In the genomic region with DNA sequence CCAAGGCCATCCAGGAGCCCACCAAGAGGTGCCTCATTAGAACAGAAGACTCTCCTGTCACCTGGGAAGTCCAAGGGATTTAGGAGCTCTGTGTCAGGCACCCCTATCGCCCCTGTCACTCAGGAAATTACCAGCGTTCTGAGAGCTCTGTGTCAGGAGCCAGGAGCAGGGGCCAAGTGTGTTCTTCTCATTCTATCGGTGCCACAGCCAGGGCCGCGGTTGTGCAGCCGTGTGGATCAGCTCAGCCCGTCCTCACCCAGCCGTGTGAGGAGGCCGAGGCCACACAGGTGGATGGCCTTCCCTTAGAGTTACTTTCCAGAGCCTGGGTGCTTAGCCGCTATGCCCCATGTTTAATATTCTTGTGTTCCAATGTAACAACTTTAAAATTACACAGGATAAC, we compare ENCODE assay signal across 24 cellular contexts. TPM values are rescaled to one million over a fixed set of nuclear protein-coding genes. Genes with fewer than 3 reads are reported as not detected.
DNase-seq lines count a peak whose midpoint lies in the region; ATAC-seq, FAIRE-seq and TF ChIP-seq lines count a peak whose summit lies in the region.
"Had no signal": no experiment of that assay in that cellular context is flagged by ENCODE, and none has a peak within 500 bp of the region (broad histone marks: within the 10 kb centered on the region; RNA-seq: fewer than 3 reads in every experiment).

No MANE protein-coding gene starts in this region.

- H3K27ac ChIP-seq in right lobe of liver (peak overlapping the region in 1 of 3 donors; percentile 7), HepG2 (ENCODE audit: extremely low read length, insufficient read depth, low read length) (no peak overlapping the region), aorta (ENCODE audit: low read depth in 1 of 2, low read length in 2 of 2) (no peak overlapping the region)
- H3K27ac ChIP-seq: A549 had no signal

- no peak overlapping the region for H3K4me3 ChIP-seq in right lobe of liver
- H3K4me3 ChIP-seq in HepG2 (replicated peaks in 1 of 3; ENCODE audit: insufficient read depth in 1 of 3, low read depth in 2 of 3, low read length in 3 of 3) = no peak overlapping the region
- H3K4me3 ChIP-seq in aorta (ENCODE audit: low read length in 2 of 2) = no peak overlapping the region
- H3K4me3 ChIP-seq: A549, MG63 had no signal

- no peak overlapping the region for H3K9ac ChIP-seq in HepG2 (ENCODE audit: insufficient read depth, low read depth, low read length)

- TF ChIP-seq EP300 in HepG2 (IDR thresholded peaks at IDR 0.05; ENCODE audit: low read depth in 2 of 2, low read length in 2 of 2) (no peak), HepG2 (CRISPR knock-in tag; IDR thresholded peaks at IDR 0.05; ENCODE audit: borderline replicate concordance) (no peak)

- 0 out of 2 replicates have a peak overlapping the region, but pooled peaks have one; percentile 42 for H3K27ac Mint-ChIP-seq in WTC11

- TF ChIP-seq CTCF in right lobe of liver (IDR thresholded peaks at IDR 0.05) (no peak), HepG2 (CRISPR knock-in tag; IDR thresholded peaks at IDR 0.05) (no peak), WTC11 (IDR thresholded peaks at IDR 0.05) (no peak)

- in situ Hi-C loops in HepG2 (cut with HindIII; ENCODE audit: extremely low pct_ligation_motif_present, low pct_unique_long_range_greater_than_20kb) = no loop called here

- CTCF ChIA-PET in HepG2 (lab: Yijun Ruan, JAX; ENCODE audit: low intra/inter-chr PET ratio, low total read pairs) = no interaction called here
- CTCF ChIA-PET in WTC11 (lab: Charles Lee) = no interaction called here

- ATAC-seq in right lobe of liver = peak in 2 of 4 donors; percentile 15 to 18
- no peak for ATAC-seq in HepG2
- no peak for ATAC-seq in WTC11
- ATAC-seq in left lobe of liver = peak; percentile 44
- ATAC-seq in aorta (ENCODE audit: low FRiP score) = no peak
- ATAC-seq in GM21381 (IDR thresholded peaks at IDR 0.05; ENCODE audit: unreplicated experiment) = no peak
- ATAC-seq: A549, SK-N-SH treated with all-trans-retinoic acid at 6 μM for 48 hours had no signal

- H2AFZ ChIP-seq in HepG2 (ENCODE audit: low read length) = no peak overlapping the region

- no peak overlapping the region for H3K4me2 ChIP-seq in HepG2 (ENCODE audit: low read depth, low read length)
- H3K4me2 ChIP-seq: A549 had no signal

- no TSS peak for BruUV-seq in HepG2 (replicated peaks; lab: Mats Ljungman, UMichigan)

- H4K20me1 ChIP-seq in HepG2 (ENCODE audit: insufficient read depth, low read length) = no peaks in the 10 kb centered on the region

- H3K9me3 ChIP-seq in right lobe of liver = no peaks in the 10 kb centered on the region
- H3K9me3 ChIP-seq in HepG2 (ENCODE audit: low read length) = no peaks in the 10 kb centered on the region
- H3K9me3 ChIP-seq in aorta (ENCODE audit: control insufficient read depth, low read length) = no peaks in the 10 kb centered on the region
- H3K9me3 ChIP-seq: A549, MG63 had no signal

- no peak for TF ChIP-seq RAD21 in HepG2 (CRISPR knock-in tag; IDR thresholded peaks at IDR 0.05)

- no peaks in the 10 kb centered on the region for H3K4me1 Mint-ChIP-seq in WTC11

- H3K4me3 Mint-ChIP-seq in WTC11 = no peak overlapping the region
- H3K4me3 Mint-ChIP-seq: CD14-positive monocyte; CD8-positive, alpha-beta memory T cell had no signal

- intact Hi-C loops in right lobe of liver (cut with DNase I) = no loop called here
- intact Hi-C loops in HepG2 (cut with micrococcal nuclease; ENCODE audit: unreplicated experiment) = no loop called here
- intact Hi-C loops in aorta (cut with DNase I) = no loop called here

- peaks cover 4% of the 10 kb centered on the region; the same call in 1 of the 2 replicates for H3K36me3 Mint-ChIP-seq in WTC11

- H3K9me3 Mint-ChIP-seq in WTC11 = no peaks in the 10 kb centered on the region
- H3K9me3 Mint-ChIP-seq: CD14-positive monocyte; CD8-positive, alpha-beta memory T cell had no signal

- peaks cover 27% of the 10 kb centered on the region for H3K79me2 ChIP-seq in HepG2 (ENCODE audit: insufficient read depth, low read length)

- no peaks in the 10 kb centered on the region for H3K27me3 ChIP-seq in right lobe of liver
- no peaks in the 10 kb centered on the region for H3K27me3 ChIP-seq in HepG2 (ENCODE audit: control insufficient read depth in 1 of 2, insufficient read depth in 2 of 2, low read length in 2 of 2)
- H3K27me3 ChIP-seq in aorta (ENCODE audit: control insufficient read depth in 1 of 2, insufficient read depth in 2 of 2, low read length in 1 of 2) = no peaks in the 10 kb centered on the region
- H3K27me3 ChIP-seq: MG63 had no signal

- no peak for TF ChIP-seq POLR2A in right lobe of liver (IDR thresholded peaks at IDR 0.05)
- no peak for TF ChIP-seq POLR2A in HepG2 (IDR thresholded peaks at IDR 0.05; ENCODE audit: insufficient read depth in 1 of 2, low read depth in 2 of 2, low read length in 2 of 2)

- WGBS in right lobe of liver (ENCODE audit: insufficient coverage, low coverage, low lambda C conversion rate, missing lambda C conversion rate) = 83% methylated on average over 1 of the region's 10 CpGs
- WGBS in HepG2 (ENCODE audit: low lambda C conversion rate) = 94% methylated on average over 10 of the region's 10 CpGs
- 82 to 84% methylated on average over 10 of the region's 10 CpGs for WGBS in aorta, 2 donors

- peaks cover 0 to 24% (median 2%) of the 10 kb centered on the region in 4 donors for H3K36me3 ChIP-seq in right lobe of liver
- peaks cover 24 to 46% of the 10 kb centered on the region in 2 experiments for H3K36me3 ChIP-seq in HepG2 (replicated peaks in 1 of 2; ENCODE audit: control insufficient read depth in 1 of 2, insufficient read depth in 2 of 2, low read length in 2 of 2)
- H3K36me3 ChIP-seq in aorta (ENCODE audit: control insufficient read depth in 1 of 2, insufficient read depth in 2 of 2, low read length in 1 of 2) = peaks cover 0 to 2% of the 10 kb centered on the region in 2 donors

- no peak for FAIRE-seq in HepG2 (lab: Jason Lieb, UNC)
- FAIRE-seq: A549, GM12892 had no signal

- no peaks in the 10 kb centered on the region for H3K27me3 Mint-ChIP-seq in WTC11 (ENCODE audit: low read depth)

- H3K4me1 ChIP-seq in right lobe of liver = peaks cover 0 to 15% (median 2%) of the 10 kb centered on the region in 4 donors
- H3K4me1 ChIP-seq in HepG2 (ENCODE audit: insufficient read depth, low read length) = peaks cover 1% of the 10 kb centered on the region
- no peaks in the 10 kb centered on the region for H3K4me1 ChIP-seq in aorta (ENCODE audit: control insufficient read depth in 1 of 2, insufficient read depth in 2 of 2, low read length in 2 of 2)
- H3K4me1 ChIP-seq: A549 had no signal

- DNase-seq in right lobe of liver (peak in 2 of 3 donors; percentile 14 to 24), HepG2 (ENCODE audit: low spot score) (no peak), WTC11 (ENCODE audit: low spot score) (no peak), left lobe of liver (ENCODE audit: low spot score) (no peak), aorta (peak; percentile 17 to 46), GM19238 (ENCODE audit: insufficient read length, low spot score) (no peak), NCI-H1436 treated with DMSO at 0.1 percent for 48 hours (lab: John Stamatoyannopoulos, UW) (no peak)
- DNase-seq: CD8-positive, alpha-beta memory T cell; DMS79 treated with DMSO at 0.1 percent for 48 hours; HCEC 1CT; KG1; MG63; NCI-H1694; NCI-H2029 treated with DMSO at 0.1 percent for 48 hours; NCI-H446 treated with DMSO at 0.1 percent for 48 hours; NCI-H526; NCI-H82; NK-92 treated with Interleukin-12 subunit alpha and Interleukin-12 subunit beta, amount 100 ng/mL, for 24 hours; RPMI8226 had no signal

- POLR2A ChIA-PET in HepG2 (lab: Yijun Ruan, JAX) (no interaction called here), WTC11 (lab: Charles Lee) (no interaction called here)

RNA-seq across cellular contexts. Expression of a gene that starts 9.8 kb away (rescaled TPM):
- total RNA-seq in right lobe of liver = 10 to 100 TPM; 27.0 to 45.6 (median 31.8) TPM
- 31.3 and 37.8 TPM in 2 replicates for total RNA-seq in HepG2 (2016; rRNA removed; fragmentation: Illumina TruSeq; extraction: Trizol)
- total RNA-seq in HepG2 (2016; cell fraction: cytosol; rRNA removed; fragmentation: Illumina TruSeq; extraction: Trizol; ENCODE audit: low read depth) = 14.9 and 15.3 TPM in 2 replicates
- 30.0 and 35.2 TPM in 2 replicates for total RNA-seq in HepG2 (2016; cell fraction: insoluble cytoplasmic fraction; rRNA removed; fragmentation: Illumina TruSeq; extraction: Trizol)
- total RNA-seq in HepG2 (2016; cell fraction: membrane; rRNA removed; fragmentation: Illumina TruSeq; extraction: Trizol) = 20.4 and 23.8 TPM in 2 replicates
- total RNA-seq in HepG2 (2016; cell fraction: nucleus; rRNA removed; fragmentation: Illumina TruSeq; extraction: Trizol) = 23.8 and 28.4 TPM in 2 replicates
- polyA plus RNA-seq in HepG2 (2011; rRNA removed) = 20.4 and 22.5 TPM in 2 replicates
- polyA plus RNA-seq in HepG2 (2011; cell fraction: cytosol; rRNA removed) = 19.5 and 23.4 TPM in 2 replicates
- polyA plus RNA-seq in HepG2 (2011; cell fraction: nucleus; rRNA removed) = 31.1 and 31.2 TPM in 2 replicates
- 21.4 and 26.9 TPM in 2 replicates for polyA plus RNA-seq in HepG2 (2012)
- polyA plus RNA-seq in HepG2 (2016; cell fraction: cytosol; fragmentation: Illumina TruSeq; extraction: Trizol; ENCODE audit: low read depth) = 13.5 and 13.6 TPM in 2 replicates
- 33.7 and 36.3 TPM in 2 replicates for polyA plus RNA-seq in HepG2 (2016; cell fraction: insoluble cytoplasmic fraction; fragmentation: Illumina TruSeq; extraction: Trizol; ENCODE audit: low read depth)
- polyA plus RNA-seq in HepG2 (2016; cell fraction: membrane; fragmentation: Illumina TruSeq; extraction: Trizol; ENCODE audit: low read depth) = 18.0 and 19.8 TPM in 2 replicates
- polyA plus RNA-seq in HepG2 (2016; cell fraction: nucleus; fragmentation: Illumina TruSeq; extraction: Trizol; ENCODE audit: insufficient read depth, low read depth) = 87.6 and 92.7 TPM in 2 replicates
- polyA minus RNA-seq in HepG2 (2011; rRNA and poly(A)+ RNA removed; ENCODE audit: low replicate concordance) = 27.2 and 36.2 TPM in 2 replicates
- polyA minus RNA-seq in HepG2 (2011; cell fraction: cytosol; rRNA and poly(A)+ RNA removed) = 13.0 and 15.4 TPM in 2 replicates
- polyA minus RNA-seq in HepG2 (2011; cell fraction: nucleus; rRNA and poly(A)+ RNA removed) = 16.7 and 20.9 TPM in 2 replicates
- total RNA-seq in WTC11 (2021) = 26.6 to 33.0 TPM (median 27.9 TPM) in 3 replicates
- 31.0 TPM for total RNA-seq in left lobe of liver
- 10 to 100 TPM; 24.6 to 33.3 TPM for total RNA-seq in aorta
- polyA plus RNA-seq in aorta = 10 to 100 TPM in 1 of 2 donors, 1 to 10 TPM in 1; 5.3 to 55.3 TPM

RNA-seq across cellular contexts. Expression of a gene that starts 27.4 kb away (rescaled TPM):
- total RNA-seq in right lobe of liver (not detected), HepG2 (2016; rRNA removed; fragmentation: Illumina TruSeq; extraction: Trizol) (0.10 and 0.18 TPM in 2 replicates), WTC11 (2021) (2.9 to 3.4 TPM (median 3.3 TPM) in 3 replicates), left lobe of liver (not detected), aorta (not detected)
- total RNA-seq in HepG2 (2016; cell fraction: cytosol; rRNA removed; fragmentation: Illumina TruSeq; extraction: Trizol; ENCODE audit: low read depth) = 0.10 TPM in 1 of 2 replicates, not detected in the other
- total RNA-seq in HepG2 (2016; cell fraction: insoluble cytoplasmic fraction; rRNA removed; fragmentation: Illumina TruSeq; extraction: Trizol) = 0.06 TPM in 1 of 2 replicates, not detected in the other
- total RNA-seq in HepG2 (2016; cell fraction: membrane; rRNA removed; fragmentation: Illumina TruSeq; extraction: Trizol) = 0.12 and 0.14 TPM in 2 replicates
- total RNA-seq in HepG2 (2016; cell fraction: nucleus; rRNA removed; fragmentation: Illumina TruSeq; extraction: Trizol) = not detected in 2 replicates
- polyA plus RNA-seq in HepG2 (2011; rRNA removed) (not detected in 2 replicates), aorta (not detected)
- polyA plus RNA-seq in HepG2 (2011; cell fraction: cytosol; rRNA removed) = not detected in 2 replicates
- polyA plus RNA-seq in HepG2 (2011; cell fraction: nucleus; rRNA removed) = not detected in 2 replicates
- 0.08 TPM in 1 of 2 replicates, not detected in the other for polyA plus RNA-seq in HepG2 (2012)
- polyA plus RNA-seq in HepG2 (2016; cell fraction: cytosol; fragmentation: Illumina TruSeq; extraction: Trizol; ENCODE audit: low read depth) = 0.08 TPM in 1 of 2 replicates, not detected in the other
- polyA plus RNA-seq in HepG2 (2016; cell fraction: insoluble cytoplasmic fraction; fragmentation: Illumina TruSeq; extraction: Trizol; ENCODE audit: low read depth) = 0.34 TPM in 1 of 2 replicates, not detected in the other
- 0.17 TPM in 2 replicates for polyA plus RNA-seq in HepG2 (2016; cell fraction: membrane; fragmentation: Illumina TruSeq; extraction: Trizol; ENCODE audit: low read depth)
- not detected in 2 replicates for polyA plus RNA-seq in HepG2 (2016; cell fraction: nucleus; fragmentation: Illumina TruSeq; extraction: Trizol; ENCODE audit: insufficient read depth, low read depth)
- not detected in 2 replicates for polyA minus RNA-seq in HepG2 (2011; rRNA and poly(A)+ RNA removed; ENCODE audit: low replicate concordance)
- not detected in 2 replicates for polyA minus RNA-seq in HepG2 (2011; cell fraction: cytosol; rRNA and poly(A)+ RNA removed)
- polyA minus RNA-seq in HepG2 (2011; cell fraction: nucleus; rRNA and poly(A)+ RNA removed) = not detected in 2 replicates
- total RNA-seq: CD8-positive, alpha-beta memory T cell had no signal
- polyA plus RNA-seq: A549; CD14-positive monocyte; CD8-positive, alpha-beta memory T cell had no signal

RNA-seq across cellular contexts. Expression of a gene that starts 45.7 kb away (rescaled TPM):
- total RNA-seq in right lobe of liver = 10 to 100 TPM; 15.6 to 27.8 (median 21.2) TPM
- 37.4 and 41.5 TPM in 2 replicates for total RNA-seq in HepG2 (2016; rRNA removed; fragmentation: Illumina TruSeq; extraction: Trizol)
- total RNA-seq in HepG2 (2016; cell fraction: cytosol; rRNA removed; fragmentation: Illumina TruSeq; extraction: Trizol; ENCODE audit: low read depth) = 19.3 and 19.7 TPM in 2 replicates
- 37.3 and 39.8 TPM in 2 replicates for total RNA-seq in HepG2 (2016; cell fraction: insoluble cytoplasmic fraction; rRNA removed; fragmentation: Illumina TruSeq; extraction: Trizol)
- 18.5 and 19.9 TPM in 2 replicates for total RNA-seq in HepG2 (2016; cell fraction: membrane; rRNA removed; fragmentation: Illumina TruSeq; extraction: Trizol)
- total RNA-seq in HepG2 (2016; cell fraction: nucleus; rRNA removed; fragmentation: Illumina TruSeq; extraction: Trizol) = 31.6 and 31.7 TPM in 2 replicates
- 18.5 and 20.5 TPM in 2 replicates for polyA plus RNA-seq in HepG2 (2011; rRNA removed)
- polyA plus RNA-seq in HepG2 (2011; cell fraction: cytosol; rRNA removed) = 11.8 and 12.2 TPM in 2 replicates
- polyA plus RNA-seq in HepG2 (2011; cell fraction: nucleus; rRNA removed) = 64.3 and 72.2 TPM in 2 replicates
- 29.8 and 30.8 TPM in 2 replicates for polyA plus RNA-seq in HepG2 (2012)
- 3.5 and 4.8 TPM in 2 replicates for polyA plus RNA-seq in HepG2 (2016; cell fraction: cytosol; fragmentation: Illumina TruSeq; extraction: Trizol; ENCODE audit: low read depth)
- polyA plus RNA-seq in HepG2 (2016; cell fraction: insoluble cytoplasmic fraction; fragmentation: Illumina TruSeq; extraction: Trizol; ENCODE audit: low read depth) = 31.7 and 35.2 TPM in 2 replicates
- 9.5 and 9.7 TPM in 2 replicates for polyA plus RNA-seq in HepG2 (2016; cell fraction: membrane; fragmentation: Illumina TruSeq; extraction: Trizol; ENCODE audit: low read depth)
- polyA plus RNA-seq in HepG2 (2016; cell fraction: nucleus; fragmentation: Illumina TruSeq; extraction: Trizol; ENCODE audit: insufficient read depth, low read depth) = 69.1 and 71.6 TPM in 2 replicates
- 28.3 and 39.1 TPM in 2 replicates for polyA minus RNA-seq in HepG2 (2011; rRNA and poly(A)+ RNA removed; ENCODE audit: low replicate concordance)
- polyA minus RNA-seq in HepG2 (2011; cell fraction: cytosol; rRNA and poly(A)+ RNA removed) = 11.3 and 14.2 TPM in 2 replicates
- 62.2 and 69.3 TPM in 2 replicates for polyA minus RNA-seq in HepG2 (2011; cell fraction: nucleus; rRNA and poly(A)+ RNA removed)
- 37.8 to 49.5 TPM (median 39.4 TPM) in 3 replicates for total RNA-seq in WTC11 (2021)
- 21.1 TPM for total RNA-seq in left lobe of liver
- 10 to 100 TPM; 58.0 to 71.3 TPM for total RNA-seq in aorta
- polyA plus RNA-seq in aorta = 10 to 100 TPM; 16.2 to 27.8 TPM

RNA-seq across cellular contexts. Expression of a gene that starts 49.1 kb away (rescaled TPM):
- total RNA-seq in right lobe of liver (10 to 100 TPM; 14.1 to 26.5 (median 23.7) TPM), HepG2 (2016; rRNA removed; fragmentation: Illumina TruSeq; extraction: Trizol) (15.3 and 17.8 TPM in 2 replicates), WTC11 (2021) (29.4 to 34.1 TPM (median 29.8 TPM) in 3 replicates), left lobe of liver (33.4 TPM), aorta (10 to 100 TPM; 12.1 to 19.1 TPM)
- total RNA-seq in HepG2 (2016; cell fraction: cytosol; rRNA removed; fragmentation: Illumina TruSeq; extraction: Trizol; ENCODE audit: low read depth) = 8.6 and 10.0 TPM in 2 replicates
- total RNA-seq in HepG2 (2016; cell fraction: insoluble cytoplasmic fraction; rRNA removed; fragmentation: Illumina TruSeq; extraction: Trizol) = 14.3 and 17.3 TPM in 2 replicates
- 13.2 and 13.6 TPM in 2 replicates for total RNA-seq in HepG2 (2016; cell fraction: membrane; rRNA removed; fragmentation: Illumina TruSeq; extraction: Trizol)
- 21.3 and 26.0 TPM in 2 replicates for total RNA-seq in HepG2 (2016; cell fraction: nucleus; rRNA removed; fragmentation: Illumina TruSeq; extraction: Trizol)
- polyA plus RNA-seq in HepG2 (2011; rRNA removed) (27.6 and 32.0 TPM in 2 replicates), aorta (10 to 100 TPM in 1 of 2 donors, 1 to 10 TPM in 1; 4.9 to 10.1 TPM)
- polyA plus RNA-seq in HepG2 (2011; cell fraction: cytosol; rRNA removed) = 13.9 and 24.3 TPM in 2 replicates
- 94.6 and 141 TPM in 2 replicates for polyA plus RNA-seq in HepG2 (2011; cell fraction: nucleus; rRNA removed)
- polyA plus RNA-seq in HepG2 (2012) = 16.9 and 17.6 TPM in 2 replicates
- polyA plus RNA-seq in HepG2 (2016; cell fraction: cytosol; fragmentation: Illumina TruSeq; extraction: Trizol; ENCODE audit: low read depth) = 2.6 and 2.8 TPM in 2 replicates
- 12.8 and 13.4 TPM in 2 replicates for polyA plus RNA-seq in HepG2 (2016; cell fraction: insoluble cytoplasmic fraction; fragmentation: Illumina TruSeq; extraction: Trizol; ENCODE audit: low read depth)
- polyA plus RNA-seq in HepG2 (2016; cell fraction: membrane; fragmentation: Illumina TruSeq; extraction: Trizol; ENCODE audit: low read depth) = 5.4 and 6.3 TPM in 2 replicates
- 60.6 and 69.1 TPM in 2 replicates for polyA plus RNA-seq in HepG2 (2016; cell fraction: nucleus; fragmentation: Illumina TruSeq; extraction: Trizol; ENCODE audit: insufficient read depth, low read depth)
- 32.8 and 53.5 TPM in 2 replicates for polyA minus RNA-seq in HepG2 (2011; rRNA and poly(A)+ RNA removed; ENCODE audit: low replicate concordance)
- polyA minus RNA-seq in HepG2 (2011; cell fraction: cytosol; rRNA and poly(A)+ RNA removed) = 14.5 and 16.4 TPM in 2 replicates
- 30.1 and 33.4 TPM in 2 replicates for polyA minus RNA-seq in HepG2 (2011; cell fraction: nucleus; rRNA and poly(A)+ RNA removed)

RNA-seq across cellular contexts. Expression of a gene that starts 49.4 kb away (rescaled TPM):
- 100 to 1,000 TPM; 108 to 268 (median 116) TPM for total RNA-seq in right lobe of liver
- 531 and 639 TPM in 2 replicates for total RNA-seq in HepG2 (2016; rRNA removed; fragmentation: Illumina TruSeq; extraction: Trizol)
- 280 and 300 TPM in 2 replicates for total RNA-seq in HepG2 (2016; cell fraction: cytosol; rRNA removed; fragmentation: Illumina TruSeq; extraction: Trizol; ENCODE audit: low read depth)
- 555 and 661 TPM in 2 replicates for total RNA-seq in HepG2 (2016; cell fraction: insoluble cytoplasmic fraction; rRNA removed; fragmentation: Illumina TruSeq; extraction: Trizol)
- 259 and 300 TPM in 2 replicates for total RNA-seq in HepG2 (2016; cell fraction: membrane; rRNA removed; fragmentation: Illumina TruSeq; extraction: Trizol)
- total RNA-seq in HepG2 (2016; cell fraction: nucleus; rRNA removed; fragmentation: Illumina TruSeq; extraction: Trizol) = 259 and 270 TPM in 2 replicates
- 571 and 631 TPM in 2 replicates for polyA plus RNA-seq in HepG2 (2011; rRNA removed)
- polyA plus RNA-seq in HepG2 (2011; cell fraction: cytosol; rRNA removed) = 539 and 602 TPM in 2 replicates
- polyA plus RNA-seq in HepG2 (2011; cell fraction: nucleus; rRNA removed) = 375 and 401 TPM in 2 replicates
- polyA plus RNA-seq in HepG2 (2012) = 283 and 330 TPM in 2 replicates
- 290 and 328 TPM in 2 replicates for polyA plus RNA-seq in HepG2 (2016; cell fraction: cytosol; fragmentation: Illumina TruSeq; extraction: Trizol; ENCODE audit: low read depth)
- polyA plus RNA-seq in HepG2 (2016; cell fraction: insoluble cytoplasmic fraction; fragmentation: Illumina TruSeq; extraction: Trizol; ENCODE audit: low read depth) = 656 and 720 TPM in 2 replicates
- polyA plus RNA-seq in HepG2 (2016; cell fraction: membrane; fragmentation: Illumina TruSeq; extraction: Trizol; ENCODE audit: low read depth) = 233 and 270 TPM in 2 replicates
- 418 and 431 TPM in 2 replicates for polyA plus RNA-seq in HepG2 (2016; cell fraction: nucleus; fragmentation: Illumina TruSeq; extraction: Trizol; ENCODE audit: insufficient read depth, low read depth)
- 380 and 541 TPM in 2 replicates for polyA minus RNA-seq in HepG2 (2011; rRNA and poly(A)+ RNA removed; ENCODE audit: low replicate concordance)
- 93.0 and 111 TPM in 2 replicates for polyA minus RNA-seq in HepG2 (2011; cell fraction: cytosol; rRNA and poly(A)+ RNA removed)
- polyA minus RNA-seq in HepG2 (2011; cell fraction: nucleus; rRNA and poly(A)+ RNA removed) = 111 and 120 TPM in 2 replicates
- total RNA-seq in WTC11 (2021) = 315 to 364 TPM (median 321 TPM) in 3 replicates
- total RNA-seq in left lobe of liver = 138 TPM
- total RNA-seq in aorta = 100 to 1,000 TPM; 136 to 176 TPM
- 100 to 1,000 TPM; 235 to 259 TPM for polyA plus RNA-seq in aorta

Comparison
In these comparisons a context has a peak if more than half of its experiments do, and no peak if none do; other contexts are left out.
1. DNase-seq: peak in right lobe of liver (2 of 3) and aorta (2 of 2); none in HepG2 (single experiment), WTC11 (single experiment), left lobe of liver (single experiment), GM19238 (single experiment) and NCI-H1436 treated with DMSO at 0.1 percent for 48 hours (single experiment).